Comparison of ENCODE assay signal across 8 cellular contexts in the genomic region with DNA sequence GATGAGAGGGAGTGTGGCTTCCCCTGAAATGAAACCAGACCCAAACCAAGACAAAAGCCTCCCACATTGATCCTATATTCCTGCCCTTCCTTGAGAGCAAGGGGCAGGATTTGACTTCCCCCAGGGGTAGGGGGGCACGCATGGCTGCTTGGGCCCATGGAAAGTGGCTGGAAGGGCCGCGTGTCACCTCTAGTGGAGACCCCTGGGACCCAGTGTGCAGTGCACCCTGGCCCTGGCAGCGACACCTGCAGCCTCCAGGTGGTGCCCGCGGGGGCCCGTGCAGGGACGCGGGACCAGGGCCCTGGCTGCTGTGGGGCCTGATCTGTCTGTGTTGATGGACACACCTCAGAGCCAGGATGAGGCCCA. TPM values are rescaled to one million over a fixed set of nuclear protein-coding genes. Genes with fewer than 3 reads are reported as not detected.
DNase-seq lines count a peak whose midpoint lies in the region; ATAC-seq and TF ChIP-seq lines count a peak whose summit lies in the region.

No MANE protein-coding gene starts in this region.

- H3K27me3 ChIP-seq in CD8-positive, alpha-beta T cell (ENCODE audit: insufficient read depth, low read length), result no peaks in the 10 kb centered on the region
- H3K27me3 ChIP-seq in ascending aorta, result no peaks in the 10 kb centered on the region
- H3K27me3 ChIP-seq in mucosa of stomach (ENCODE audit: control insufficient read depth, insufficient read depth, low read length), result no peaks in the 10 kb centered on the region

- POLR2A ChIA-PET in CD8-positive, alpha-beta T cell (lab: Charles Lee), result interaction anchor here (1.3 kb wide), 1 partner anchor 27 kb away, joined by 3 read pairs; no protein-coding TSS in a partner anchor

- H3K9me3 Mint-ChIP-seq in CD8-positive, alpha-beta T cell, result no peaks in the 10 kb centered on the region

- ATAC-seq in CD8-positive, alpha-beta T cell, result peak; percentile 16
- ATAC-seq in GM19395 (IDR thresholded peaks at IDR 0.05; ENCODE audit: unreplicated experiment) (peak; percentile 51), HG03432 (IDR thresholded peaks at IDR 0.05; ENCODE audit: unreplicated experiment) (peak; percentile 52)

- H3K4me3 Mint-ChIP-seq in CD8-positive, alpha-beta T cell, result no peak overlapping the region

- no peak overlapping the region for H3K27ac ChIP-seq in CD8-positive, alpha-beta T cell (ENCODE audit: low read depth, low read length)
- peak overlapping the region; percentile 78 to 92 for H3K27ac ChIP-seq in ascending aorta

- H3K36me3 ChIP-seq in CD8-positive, alpha-beta T cell (ENCODE audit: insufficient read depth, low read length), result no peaks in the 10 kb centered on the region
- no peaks in the 10 kb centered on the region for H3K36me3 ChIP-seq in ascending aorta
- H3K36me3 ChIP-seq in mucosa of stomach (ENCODE audit: control insufficient read depth, insufficient read depth, low read length), result no peaks in the 10 kb centered on the region

- H3K27ac Mint-ChIP-seq in CD8-positive, alpha-beta T cell, result no peak overlapping the region

- intact Hi-C loops in CD8-positive, alpha-beta T cell (cut with DNase I, micrococcal nuclease), result loop anchor here in 1 of 2 experiments (1.0 to 5.0 kb wide), 3 partner anchors 18 to 168 kb away; partner anchors contain the start of gene SLCO4A1
- intact Hi-C loops in ascending aorta (cut with DNase I), result loop anchor here (1.0 kb wide), 1 partner anchor 28 kb away; no protein-coding TSS in a partner anchor

- DNase-seq in CD8-positive, alpha-beta T cell, result peak in 1 of 7 experiments; percentile 12
- DNase-seq in ascending aorta (ENCODE audit: low spot score in 2 of 2) (no peak), NCI-H774 (lab: John Stamatoyannopoulos, UW) (no peak), NCI-H1105 treated with DMSO at 0.1 percent for 48 hours (lab: John Stamatoyannopoulos, UW) (no peak)
- DNase-seq in activated CD8-positive, alpha-beta memory T cell treated with anti-CD3 and anti-CD28 coated beads, Interleukin-2, amount 50 U/mL, for 4 hours, result no peak

- H3K4me3 ChIP-seq in CD8-positive, alpha-beta T cell (ENCODE audit: low read depth, low read length), result no peak overlapping the region
- H3K4me3 ChIP-seq in ascending aorta, result no peak overlapping the region
- H3K4me3 ChIP-seq in mucosa of stomach (ENCODE audit: low read length), result no peak overlapping the region

- CTCF ChIA-PET in CD8-positive, alpha-beta T cell (lab: Charles Lee), result interaction anchor here (0.9 to 1.4 kb wide), 2 partner anchors 27 to 159 kb away, joined by 3 to 4 read pairs; no protein-coding TSS in a partner anchor

- TF ChIP-seq CTCF in CD8-positive, alpha-beta T cell (IDR thresholded peaks at IDR 0.05), result no peak
- no peak for TF ChIP-seq CTCF in ascending aorta (IDR thresholded peaks at IDR 0.05)

- H3K4me1 ChIP-seq in CD8-positive, alpha-beta T cell (ENCODE audit: insufficient read depth, low read length), result peaks cover 16% of the 10 kb centered on the region
- H3K4me1 ChIP-seq in ascending aorta (peaks cover 7 to 16% of the 10 kb centered on the region in 2 donors), mucosa of stomach (ENCODE audit: control insufficient read depth, insufficient read depth, low read length) (peaks cover 48% of the 10 kb centered on the region)

- peak overlapping the region; percentile 76 for H3K9ac ChIP-seq in mucosa of stomach (ENCODE audit: low read length)

- no peaks in the 10 kb centered on the region for H3K36me3 Mint-ChIP-seq in CD8-positive, alpha-beta T cell

- peaks cover 11% of the 10 kb centered on the region for H3K4me1 Mint-ChIP-seq in CD8-positive, alpha-beta T cell (ENCODE audit: low read depth)

- H3K27me3 Mint-ChIP-seq in CD8-positive, alpha-beta T cell (ENCODE audit: low read depth), result no peaks in the 10 kb centered on the region

- H3K9me3 ChIP-seq in CD8-positive, alpha-beta T cell (ENCODE audit: low read length), result no peaks in the 10 kb centered on the region
- H3K9me3 ChIP-seq in ascending aorta, result no peaks in the 10 kb centered on the region
- no peaks in the 10 kb centered on the region for H3K9me3 ChIP-seq in mucosa of stomach (ENCODE audit: control insufficient read depth, low read length)

RNA-seq across cellular contexts. Expression of gene SLCO4A1, which starts 18.0 kb away (rescaled TPM):
- total RNA-seq in CD8-positive, alpha-beta T cell, result 1 to 10 TPM; 4.5 to 4.7 TPM
- 160 TPM for total RNA-seq in ascending aorta

Comparison
In these comparisons a context has a peak if more than half of its experiments do, and no peak if none do; other contexts are left out.
1. RNA of gene SLCO4A1, which starts 18.0 kb away (total RNA-seq): 160 TPM in ascending aorta (single experiment); 4.5 to 4.7 TPM in CD8-positive, alpha-beta T cell; every median in the first group is over 10 times any median in the second.
2. Peak in every context shown above with its lines, with median percentiles within 50 percentile points of each other: ATAC-seq.